In genomic region chr21:17786219-17787181, GRCh38 we compare ENCODE assay signal across 16 cellular contexts. TPM values are rescaled to one million over a fixed set of nuclear protein-coding genes. Genes with fewer than 3 reads are reported as not detected.
DNase-seq lines count a peak whose midpoint lies in the region; ATAC-seq lines count a peak whose summit lies in the region.
"Had no signal": no experiment of that assay in that cellular context is flagged by ENCODE, and none has a peak within 500 bp of the region (broad histone marks: within the 10 kb centered on the region; RNA-seq: fewer than 3 reads in every experiment).

No MANE protein-coding gene starts in this region.

- peak overlapping the region; percentile 93 for H3K27ac Mint-ChIP-seq in central memory CD8-positive, alpha-beta T cell (ENCODE audit: low read depth)
- H3K27ac Mint-ChIP-seq: nephron had no signal

- DNase-seq in AML-193 (lab: John Stamatoyannopoulos, UW) = peak; percentile 15 to 22
- DNase-seq in DMS53 (lab: John Stamatoyannopoulos, UW) = peak; percentile 46
- peak; percentile 55 for DNase-seq in NOMO-1 treated with DMSO at 0.1 percent for 48 hours (lab: John Stamatoyannopoulos, UW; ENCODE audit: unreplicated experiment)
- DNase-seq in central memory CD8-positive, alpha-beta T cell (ENCODE audit: low spot score in 2 of 2) = no peak
- no peak for DNase-seq in dedifferentiated amniotic fluid mesenchymal stem cell (ENCODE audit: extremely low spot score)
- no peak for DNase-seq in HT-29 (ENCODE audit: low spot score)
- DNase-seq: central memory CD4-positive, alpha-beta T cell; heart right ventricle; left lung; NCI-H1105 treated with DMSO at 0.1 percent for 48 hours; NCI-H510A had no signal

- H3K9me3 Mint-ChIP-seq in central memory CD8-positive, alpha-beta T cell = peaks cover 5% of the 10 kb centered on the region

- H3K4me3 Mint-ChIP-seq in central memory CD8-positive, alpha-beta T cell = peak overlapping the region; percentile 75
- H3K4me3 Mint-ChIP-seq: B cell, nephron had no signal

- ATAC-seq in central memory CD8-positive, alpha-beta T cell (replicated peaks; ENCODE audit: extremely low read depth, poor library complexity, severe bottlenecking) = no peak
- ATAC-seq in GM18520 (IDR thresholded peaks at IDR 0.05; ENCODE audit: unreplicated experiment) (no peak), GM19452 (IDR thresholded peaks at IDR 0.05; ENCODE audit: unreplicated experiment) (no peak)
- ATAC-seq: heart right ventricle, left lung, sciatic nerve had no signal

- no peaks in the 10 kb centered on the region for H3K27me3 Mint-ChIP-seq in central memory CD8-positive, alpha-beta T cell
- H3K27me3 Mint-ChIP-seq: B cell had no signal

- peaks cover 17% of the 10 kb centered on the region for H3K36me3 Mint-ChIP-seq in central memory CD8-positive, alpha-beta T cell (ENCODE audit: insufficient read depth)

- H3K4me1 Mint-ChIP-seq in central memory CD8-positive, alpha-beta T cell = peaks cover 91% of the 10 kb centered on the region
- H3K4me1 Mint-ChIP-seq: nephron had no signal

RNA-seq across cellular contexts. Expression of gene C21orf91, which starts 32.7 kb away (rescaled TPM):
- total RNA-seq in HT-29 (2014; rRNA removed; shearing (Covaris generic)) = 0.94 and 2.7 TPM in 2 replicates

Comparison
In these comparisons a context has a peak if more than half of its experiments do, and no peak if none do; other contexts are left out.
1. DNase-seq: peak in AML-193 (2 of 2), DMS53 (single experiment) and NOMO-1 treated with DMSO at 0.1 percent for 48 hours (single experiment); none in central memory CD8-positive, alpha-beta T cell (0 of 2), dedifferentiated amniotic fluid mesenchymal stem cell (single experiment) and HT-29 (single experiment).